Comparison of ENCODE assay signal across 10 cellular contexts in genomic region chr1:20124451-20125057, GRCh38. TPM values are rescaled to one million over a fixed set of nuclear protein-coding genes. Genes with fewer than 3 reads are reported as not detected.
DNase-seq lines count a peak whose midpoint lies in the region; ATAC-seq, FAIRE-seq and TF ChIP-seq lines count a peak whose summit lies in the region.
"Had no signal": no experiment of that assay in that cellular context is flagged by ENCODE, and none has a peak within 500 bp of the region (broad histone marks: within the 10 kb centered on the region; RNA-seq: fewer than 3 reads in every experiment).

No MANE protein-coding gene starts in this region.

- no peak overlapping the region for H3K23ac ChIP-seq in IMR-90 (ENCODE audit: low read depth, low read length)

- TF ChIP-seq POLR2A in IMR-90 (IDR thresholded peaks at IDR 0.05; ENCODE audit: low read depth, low read length) (no peak), HepG2 (IDR thresholded peaks at IDR 0.05; ENCODE audit: insufficient read depth in 1 of 2, low read depth in 2 of 2, low read length in 2 of 2) (no peak)

- H2AK9ac ChIP-seq in IMR-90 (replicated peaks; ENCODE audit: low read depth, low read length, poor library complexity), result no peak overlapping the region

- intact Hi-C loops in IMR-90 (cut with micrococcal nuclease) (no loop called here), HepG2 (cut with micrococcal nuclease; ENCODE audit: unreplicated experiment) (no loop called here)

- peak; percentile 72 for ATAC-seq in IMR-90 (ENCODE audit: low read depth)
- ATAC-seq in HepG2, result no peak
- ATAC-seq in HG03095 (IDR thresholded peaks at IDR 0.05; ENCODE audit: unreplicated experiment), result no peak
- ATAC-seq in GM21526 (IDR thresholded peaks at IDR 0.05; ENCODE audit: low FRiP score, unreplicated experiment), result no peak

- no peak overlapping the region for H2AK5ac ChIP-seq in IMR-90 (ENCODE audit: low read depth, low read length)

- no peak overlapping the region for H3K14ac ChIP-seq in IMR-90 (replicated peaks; ENCODE audit: low read depth, low read length)

- no peak overlapping the region for H3K27ac ChIP-seq in IMR-90 (ENCODE audit: insufficient read depth, low read length)
- H3K27ac ChIP-seq in HepG2 (ENCODE audit: extremely low read length, insufficient read depth, low read length), result no peak overlapping the region
- H3K27ac ChIP-seq in effector memory CD4-positive, alpha-beta T cell (ENCODE audit: insufficient read depth, low read length, poor library complexity, severe bottlenecking), result no peak overlapping the region

- no peaks in the 10 kb centered on the region for H3K4me1 Mint-ChIP-seq in T-helper 2 cell treated with Interferon-gamma antibody and Interleukin-4, amounts not matched to agents 5 μg/mL and 100 μg/mL, for 36 hours (ENCODE audit: low read depth)

- no peak overlapping the region for H2BK20ac ChIP-seq in IMR-90 (ENCODE audit: low read depth, low read length)

- POLR2A ChIA-PET in IMR-90 (lab: Charles Lee; ENCODE audit: unreplicated experiment) (no interaction called here), HepG2 (lab: Yijun Ruan, JAX) (no interaction called here)

- H3K36me3 Mint-ChIP-seq in T-helper 2 cell treated with Interferon-gamma antibody and Interleukin-4, amounts not matched to agents 5 μg/mL and 100 μg/mL, for 36 hours (ENCODE audit: low read depth), result no peaks in the 10 kb centered on the region

- CTCF ChIA-PET in IMR-90 (lab: Yijun Ruan, JAX), result interaction anchor here (0.9 kb wide), 1 partner anchor 10 kb away, joined by 3 read pairs; no protein-coding TSS in a partner anchor
- CTCF ChIA-PET in HepG2 (lab: Yijun Ruan, JAX; ENCODE audit: low intra/inter-chr PET ratio, low total read pairs), result no interaction called here

- no peak overlapping the region for H3K27ac Mint-ChIP-seq in T-helper 2 cell treated with Interferon-gamma antibody and Interleukin-4, amounts not matched to agents 5 μg/mL and 100 μg/mL, for 36 hours

- WGBS in IMR-90 (ENCODE audit: extremely low coverage in 2 of 2, insufficient read length in 1 of 2), 2 experiments, result 0% methylated on average over 2 of the region's 7 CpGs; no CpG with 5 or more reads in 1 of the 2 experiments
- 24% methylated on average over 7 of the region's 7 CpGs for WGBS in HepG2 (ENCODE audit: low lambda C conversion rate)

- no peak overlapping the region for H2BK120ac ChIP-seq in IMR-90 (ENCODE audit: low read depth, low read length)

- peaks cover 9% of the 10 kb centered on the region for H3K27me3 Mint-ChIP-seq in T-helper 2 cell treated with Interferon-gamma antibody and Interleukin-4, amounts not matched to agents 5 μg/mL and 100 μg/mL, for 36 hours (ENCODE audit: low read depth)

- H4K8ac ChIP-seq in IMR-90 (ENCODE audit: low read depth in 2 of 2, low read length in 2 of 2), result no peak overlapping the region

- H3K36me3 ChIP-seq in IMR-90 (ENCODE audit: control insufficient read depth, insufficient read depth, low read length), result no peaks in the 10 kb centered on the region
- H3K36me3 ChIP-seq in HepG2 (replicated peaks in 1 of 2; ENCODE audit: control insufficient read depth in 1 of 2, insufficient read depth in 2 of 2, low read length in 2 of 2), result no peaks in the 10 kb centered on the region
- no peaks in the 10 kb centered on the region for H3K36me3 ChIP-seq in effector memory CD4-positive, alpha-beta T cell (ENCODE audit: control insufficient read depth, insufficient read depth, low read length)

- no peak overlapping the region for H3K56ac ChIP-seq in IMR-90 (ENCODE audit: extremely low read depth, insufficient read depth, low read length)

- H3K4me3 Mint-ChIP-seq in T-helper 2 cell treated with Interferon-gamma antibody and Interleukin-4, amounts not matched to agents 5 μg/mL and 100 μg/mL, for 36 hours, result no peak overlapping the region

- H3K9me3 Mint-ChIP-seq in T-helper 2 cell treated with Interferon-gamma antibody and Interleukin-4, amounts not matched to agents 5 μg/mL and 100 μg/mL, for 36 hours, result peaks cover 3% of the 10 kb centered on the region

- H3K27me3 ChIP-seq in IMR-90 (ENCODE audit: control insufficient read depth, insufficient read depth, low read length), result peaks cover 15% of the 10 kb centered on the region
- peaks cover 0 to 19% of the 10 kb centered on the region in 2 experiments; a peak in 2 of 5 replicates for H3K27me3 ChIP-seq in HepG2 (ENCODE audit: control insufficient read depth in 1 of 2, insufficient read depth in 2 of 2, low read length in 2 of 2)
- H3K27me3 ChIP-seq in effector memory CD4-positive, alpha-beta T cell (replicated peaks; ENCODE audit: control insufficient read depth, insufficient read depth, low read length, poor library complexity, severe bottlenecking), result peaks cover 3% of the 10 kb centered on the region

- H3K4ac ChIP-seq in IMR-90 (ENCODE audit: low read depth, low read length), result no peak overlapping the region

- H2BK5ac ChIP-seq in IMR-90 (ENCODE audit: low read depth, low read length, poor library complexity, severe bottlenecking), result no peak overlapping the region

- in situ Hi-C loops in IMR-90 (cut with MboI; ENCODE audit: low sequenced_read_pairs), result no loop called here
- in situ Hi-C loops in astrocyte of the spinal cord (cut with HindIII; ENCODE audit: low sequenced_read_pairs), result no loop called here
- in situ Hi-C loops in HepG2 (cut with HindIII; ENCODE audit: extremely low pct_ligation_motif_present, low pct_unique_long_range_greater_than_20kb), result no loop called here

- H3K18ac ChIP-seq in IMR-90 (ENCODE audit: low read depth, low read length), result no peak overlapping the region

- no peak overlapping the region for H2AFZ ChIP-seq in IMR-90 (replicated peaks; ENCODE audit: low read length, poor library complexity)
- no peak overlapping the region for H2AFZ ChIP-seq in HepG2 (ENCODE audit: low read length)

- H2BK15ac ChIP-seq in IMR-90 (ENCODE audit: low read depth, low read length), result no peak overlapping the region

- no peak overlapping the region for H4K5ac ChIP-seq in IMR-90 (ENCODE audit: low read depth, low read length)

- no peaks in the 10 kb centered on the region for H3K4me1 ChIP-seq in IMR-90 (ENCODE audit: control insufficient read depth, insufficient read depth, low read length)
- no peaks in the 10 kb centered on the region for H3K4me1 ChIP-seq in HepG2 (ENCODE audit: insufficient read depth, low read length)
- no peaks in the 10 kb centered on the region for H3K4me1 ChIP-seq in effector memory CD4-positive, alpha-beta T cell (ENCODE audit: control insufficient read depth, insufficient read depth, low read length, poor library complexity, severe bottlenecking)

- H3K79me1 ChIP-seq in IMR-90 (ENCODE audit: low read depth in 1 of 2, low read length in 2 of 2), result no peaks in the 10 kb centered on the region

- H3K4me3 ChIP-seq in IMR-90 (ENCODE audit: insufficient read depth, low read depth, low read length) (no peak overlapping the region), astrocyte of the spinal cord (ENCODE audit: low read depth, low read length) (no peak overlapping the region), HepG2 (replicated peaks in 1 of 3; ENCODE audit: insufficient read depth in 1 of 3, low read depth in 2 of 3, low read length in 3 of 3) (no peak overlapping the region)
- no peak overlapping the region for H3K4me3 ChIP-seq in effector memory CD4-positive, alpha-beta T cell (ENCODE audit: insufficient read depth, low read depth, low read length, poor library complexity, severe bottlenecking)

- H3K4me2 ChIP-seq in IMR-90 (ENCODE audit: low read depth, low read length), result no peak overlapping the region
- H3K4me2 ChIP-seq in HepG2 (ENCODE audit: low read depth, low read length), result no peak overlapping the region

- H4K20me1 ChIP-seq in IMR-90 (ENCODE audit: insufficient read depth, low read length) (no peaks in the 10 kb centered on the region), HepG2 (ENCODE audit: insufficient read depth, low read length) (no peaks in the 10 kb centered on the region)

- peak; percentile 4 for DNase-seq in AG09319 (ENCODE audit: extremely low read depth, low read depth)
- peak; percentile 65 for DNase-seq in IMR-90
- peak; percentile 77 for DNase-seq in astrocyte of the spinal cord (ENCODE audit: low read depth, low spot score)
- DNase-seq in HepG2 (ENCODE audit: low spot score), result no peak
- DNase-seq in effector memory CD4-positive, alpha-beta T cell, result no peak
- DNase-seq in T-helper 2 cell treated with Interferon-gamma antibody and Interleukin-4, amounts not matched to agents 5 μg/mL and 100 μg/mL, for 36 hours (ENCODE audit: low spot score), result no peak

- TF ChIP-seq RAD21 in IMR-90 (IDR thresholded peaks at IDR 0.05; ENCODE audit: low read length), result no peak
- no peak for TF ChIP-seq RAD21 in HepG2 (CRISPR knock-in tag; IDR thresholded peaks at IDR 0.05)

- FAIRE-seq in HepG2 (lab: Jason Lieb, UNC), result no peak

- H3K9me3 ChIP-seq in IMR-90 (ENCODE audit: control insufficient read depth, insufficient read depth, low read length), result no peaks in the 10 kb centered on the region
- no peaks in the 10 kb centered on the region for H3K9me3 ChIP-seq in HepG2 (ENCODE audit: low read length)
- H3K9me3 ChIP-seq in effector memory CD4-positive, alpha-beta T cell (ENCODE audit: control insufficient read depth, low read length), result no peaks in the 10 kb centered on the region

- H3K79me2 ChIP-seq in HepG2 (ENCODE audit: insufficient read depth, low read length), result no peaks in the 10 kb centered on the region

- no peak for TF ChIP-seq EP300 in HepG2 (IDR thresholded peaks at IDR 0.05; ENCODE audit: low read depth in 2 of 2, low read length in 2 of 2)
- TF ChIP-seq EP300 in HepG2 (CRISPR knock-in tag; IDR thresholded peaks at IDR 0.05; ENCODE audit: borderline replicate concordance), result no peak

- H3K9me1 ChIP-seq in IMR-90 (ENCODE audit: insufficient read depth, low read length), result no peaks in the 10 kb centered on the region

- H4K91ac ChIP-seq in IMR-90 (ENCODE audit: insufficient read depth, low read depth, low read length), result no peak overlapping the region

- H3K9ac ChIP-seq in IMR-90 (ENCODE audit: low read depth, low read length) (no peak overlapping the region), HepG2 (ENCODE audit: insufficient read depth, low read depth, low read length) (no peak overlapping the region)

- dilution Hi-C loops in IMR-90 (cut with HindIII; ENCODE audit: low sequenced_read_pairs, unreplicated experiment), result no loop called here

- BruUV-seq in IMR-90 (replicated peaks; lab: Mats Ljungman, UMichigan) (no TSS peak), HepG2 (replicated peaks; lab: Mats Ljungman, UMichigan) (no TSS peak)

- TF ChIP-seq CTCF in AG09319 (IDR thresholded peaks at IDR 0.05; ENCODE audit: low read depth, low read length) (no peak), IMR-90 (conservative IDR thresholded peaks at IDR 0.05; ENCODE audit: low read depth, low read length) (no peak), astrocyte of the spinal cord (IDR thresholded peaks at IDR 0.05; ENCODE audit: low read depth, low read length) (no peak), HepG2 (CRISPR knock-in tag; IDR thresholded peaks at IDR 0.05) (no peak)

RNA-seq across cellular contexts. Expression of gene PLA2G2D, which starts 5.2 kb away (rescaled TPM):
- total RNA-seq in IMR-90 (2012; rRNA removed), result not detected in 2 replicates
- polyA plus RNA-seq in IMR-90 (2012; rRNA removed), result not detected in 2 replicates
- not detected in 2 replicates for polyA plus RNA-seq in IMR-90 (2012; cell fraction: cytosol; rRNA removed)
- polyA plus RNA-seq in IMR-90 (2012; cell fraction: nucleus; rRNA removed; ENCODE audit: low replicate concordance), result not detected in 2 replicates
- not detected in 2 replicates for total RNA-seq in HepG2 (2016; rRNA removed; fragmentation: Illumina TruSeq; extraction: Trizol)
- total RNA-seq in HepG2 (2016; cell fraction: cytosol; rRNA removed; fragmentation: Illumina TruSeq; extraction: Trizol; ENCODE audit: low read depth), result not detected in 2 replicates
- total RNA-seq in HepG2 (2016; cell fraction: insoluble cytoplasmic fraction; rRNA removed; fragmentation: Illumina TruSeq; extraction: Trizol), result not detected in 2 replicates
- total RNA-seq in HepG2 (2016; cell fraction: membrane; rRNA removed; fragmentation: Illumina TruSeq; extraction: Trizol), result not detected in 2 replicates
- total RNA-seq in HepG2 (2016; cell fraction: nucleus; rRNA removed; fragmentation: Illumina TruSeq; extraction: Trizol), result not detected in 2 replicates
- not detected in 2 replicates for polyA plus RNA-seq in HepG2 (2011; rRNA removed)
- not detected in 2 replicates for polyA plus RNA-seq in HepG2 (2011; cell fraction: cytosol; rRNA removed)
- not detected in 2 replicates for polyA plus RNA-seq in HepG2 (2011; cell fraction: nucleus; rRNA removed)
- polyA plus RNA-seq in HepG2 (2012), result not detected in 2 replicates
- not detected in 2 replicates for polyA plus RNA-seq in HepG2 (2016; cell fraction: cytosol; fragmentation: Illumina TruSeq; extraction: Trizol; ENCODE audit: low read depth)
- polyA plus RNA-seq in HepG2 (2016; cell fraction: insoluble cytoplasmic fraction; fragmentation: Illumina TruSeq; extraction: Trizol; ENCODE audit: low read depth), result not detected in 2 replicates
- polyA plus RNA-seq in HepG2 (2016; cell fraction: membrane; fragmentation: Illumina TruSeq; extraction: Trizol; ENCODE audit: low read depth), result not detected in 2 replicates
- polyA plus RNA-seq in HepG2 (2016; cell fraction: nucleus; fragmentation: Illumina TruSeq; extraction: Trizol; ENCODE audit: insufficient read depth, low read depth), result not detected in 2 replicates
- not detected in 2 replicates for polyA minus RNA-seq in HepG2 (2011; rRNA and poly(A)+ RNA removed; ENCODE audit: low replicate concordance)
- polyA minus RNA-seq in HepG2 (2011; cell fraction: cytosol; rRNA and poly(A)+ RNA removed), result not detected in 2 replicates
- not detected in 2 replicates for polyA minus RNA-seq in HepG2 (2011; cell fraction: nucleus; rRNA and poly(A)+ RNA removed)
- total RNA-seq: G401 had no signal

RNA-seq across cellular contexts. Expression of gene PLA2G2F, which starts 14.6 kb away (rescaled TPM):
- total RNA-seq in IMR-90 (2012; rRNA removed), result not detected in 2 replicates
- not detected in 2 replicates for polyA plus RNA-seq in IMR-90 (2012; rRNA removed)
- polyA plus RNA-seq in IMR-90 (2012; cell fraction: cytosol; rRNA removed), result not detected in 2 replicates
- polyA plus RNA-seq in IMR-90 (2012; cell fraction: nucleus; rRNA removed; ENCODE audit: low replicate concordance), result not detected in 2 replicates
- not detected in 2 replicates for total RNA-seq in HepG2 (2016; rRNA removed; fragmentation: Illumina TruSeq; extraction: Trizol)
- total RNA-seq in HepG2 (2016; cell fraction: cytosol; rRNA removed; fragmentation: Illumina TruSeq; extraction: Trizol; ENCODE audit: low read depth), result not detected in 2 replicates
- total RNA-seq in HepG2 (2016; cell fraction: insoluble cytoplasmic fraction; rRNA removed; fragmentation: Illumina TruSeq; extraction: Trizol), result not detected in 2 replicates
- total RNA-seq in HepG2 (2016; cell fraction: membrane; rRNA removed; fragmentation: Illumina TruSeq; extraction: Trizol), result not detected in 2 replicates
- not detected in 2 replicates for total RNA-seq in HepG2 (2016; cell fraction: nucleus; rRNA removed; fragmentation: Illumina TruSeq; extraction: Trizol)
- polyA plus RNA-seq in HepG2 (2011; rRNA removed), result not detected in 2 replicates
- not detected in 2 replicates for polyA plus RNA-seq in HepG2 (2011; cell fraction: cytosol; rRNA removed)
- polyA plus RNA-seq in HepG2 (2011; cell fraction: nucleus; rRNA removed), result 0.06 TPM in 1 of 2 replicates, not detected in the other
- polyA plus RNA-seq in HepG2 (2012), result not detected in 2 replicates
- not detected in 2 replicates for polyA plus RNA-seq in HepG2 (2016; cell fraction: cytosol; fragmentation: Illumina TruSeq; extraction: Trizol; ENCODE audit: low read depth)
- polyA plus RNA-seq in HepG2 (2016; cell fraction: insoluble cytoplasmic fraction; fragmentation: Illumina TruSeq; extraction: Trizol; ENCODE audit: low read depth), result not detected in 2 replicates
- polyA plus RNA-seq in HepG2 (2016; cell fraction: membrane; fragmentation: Illumina TruSeq; extraction: Trizol; ENCODE audit: low read depth), result not detected in 2 replicates
- polyA plus RNA-seq in HepG2 (2016; cell fraction: nucleus; fragmentation: Illumina TruSeq; extraction: Trizol; ENCODE audit: insufficient read depth, low read depth), result not detected in 2 replicates
- not detected in 2 replicates for polyA minus RNA-seq in HepG2 (2011; rRNA and poly(A)+ RNA removed; ENCODE audit: low replicate concordance)
- not detected in 2 replicates for polyA minus RNA-seq in HepG2 (2011; cell fraction: cytosol; rRNA and poly(A)+ RNA removed)
- polyA minus RNA-seq in HepG2 (2011; cell fraction: nucleus; rRNA and poly(A)+ RNA removed), result not detected in 2 replicates
- total RNA-seq: G401 had no signal
- polyA plus RNA-seq: adipose tissue had no signal

RNA-seq across cellular contexts. Expression of gene PLA2G5, which starts 54.6 kb away (rescaled TPM):
- total RNA-seq in IMR-90 (2012; rRNA removed) (not detected in 2 replicates), HepG2 (2016; rRNA removed; fragmentation: Illumina TruSeq; extraction: Trizol) (not detected in 2 replicates)
- polyA plus RNA-seq in IMR-90 (2012; rRNA removed) (not detected in 2 replicates), HepG2 (2011; rRNA removed) (not detected in 2 replicates)
- polyA plus RNA-seq in IMR-90 (2012; cell fraction: cytosol; rRNA removed), result 0.07 and 0.15 TPM in 2 replicates
- polyA plus RNA-seq in IMR-90 (2012; cell fraction: nucleus; rRNA removed; ENCODE audit: low replicate concordance), result not detected in 2 replicates
- total RNA-seq in HepG2 (2016; cell fraction: cytosol; rRNA removed; fragmentation: Illumina TruSeq; extraction: Trizol; ENCODE audit: low read depth), result not detected in 2 replicates
- total RNA-seq in HepG2 (2016; cell fraction: insoluble cytoplasmic fraction; rRNA removed; fragmentation: Illumina TruSeq; extraction: Trizol), result not detected in 2 replicates
- not detected in 2 replicates for total RNA-seq in HepG2 (2016; cell fraction: membrane; rRNA removed; fragmentation: Illumina TruSeq; extraction: Trizol)
- total RNA-seq in HepG2 (2016; cell fraction: nucleus; rRNA removed; fragmentation: Illumina TruSeq; extraction: Trizol), result not detected in 2 replicates
- polyA plus RNA-seq in HepG2 (2011; cell fraction: cytosol; rRNA removed), result 0.06 TPM in 1 of 2 replicates, not detected in the other
- polyA plus RNA-seq in HepG2 (2011; cell fraction: nucleus; rRNA removed), result not detected in 2 replicates
- polyA plus RNA-seq in HepG2 (2012), result not detected in 2 replicates
- polyA plus RNA-seq in HepG2 (2016; cell fraction: cytosol; fragmentation: Illumina TruSeq; extraction: Trizol; ENCODE audit: low read depth), result not detected in 2 replicates
- not detected in 2 replicates for polyA plus RNA-seq in HepG2 (2016; cell fraction: insoluble cytoplasmic fraction; fragmentation: Illumina TruSeq; extraction: Trizol; ENCODE audit: low read depth)
- polyA plus RNA-seq in HepG2 (2016; cell fraction: membrane; fragmentation: Illumina TruSeq; extraction: Trizol; ENCODE audit: low read depth), result not detected in 2 replicates
- not detected in 2 replicates for polyA plus RNA-seq in HepG2 (2016; cell fraction: nucleus; fragmentation: Illumina TruSeq; extraction: Trizol; ENCODE audit: insufficient read depth, low read depth)
- polyA minus RNA-seq in HepG2 (2011; rRNA and poly(A)+ RNA removed; ENCODE audit: low replicate concordance), result not detected in 2 replicates
- not detected in 2 replicates for polyA minus RNA-seq in HepG2 (2011; cell fraction: cytosol; rRNA and poly(A)+ RNA removed)
- not detected in 2 replicates for polyA minus RNA-seq in HepG2 (2011; cell fraction: nucleus; rRNA and poly(A)+ RNA removed)
- total RNA-seq: G401 had no signal

Comparison
In these comparisons a context has a peak if more than half of its experiments do, and no peak if none do; other contexts are left out.
1. DNase-seq: peak in AG09319 (single experiment), IMR-90 (single experiment) and astrocyte of the spinal cord (single experiment); none in HepG2 (single experiment), effector memory CD4-positive, alpha-beta T cell (0 of 3) and T-helper 2 cell treated with Interferon-gamma antibody and Interleukin-4, amounts not matched to agents 5 μg/mL and 100 μg/mL, for 36 hours (single experiment).